In the genomic region with DNA sequence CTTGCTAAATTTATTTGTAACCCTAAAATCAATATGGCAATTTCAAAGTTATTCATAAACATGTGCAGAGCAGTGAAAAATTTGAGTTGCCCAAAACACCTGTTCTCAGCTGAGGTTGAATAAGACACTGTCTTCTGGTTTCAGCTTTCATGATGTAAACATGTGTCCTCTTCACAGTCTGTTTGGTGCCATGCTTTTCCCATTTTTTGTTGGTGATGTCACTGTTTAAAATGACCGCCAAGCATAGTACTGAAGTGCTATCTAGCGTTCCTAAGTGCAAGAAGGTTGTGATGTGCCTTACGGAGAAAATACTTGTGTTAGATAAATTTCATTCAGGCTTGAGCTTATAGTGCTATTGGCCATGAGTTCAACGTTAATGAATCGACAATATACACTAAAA, we compare ENCODE assay signal across 1 cellular context.
TF ChIP-seq lines count a peak whose summit lies in the region.

No MANE protein-coding gene starts in this region.

TF ChIP-seq in GM23338, 12 proteins besides CTCF, POLR2A, EP300 and RAD21:
- no peak for TF ChIP-seq REST (IDR thresholded peaks at IDR 0.05; ENCODE audit: unreplicated experiment)
- TF ChIP-seq JUNB (IDR thresholded peaks at IDR 0.05; ENCODE audit: unreplicated experiment): no peak
- TF ChIP-seq ZNF331 (CRISPR knock-in tag; IDR thresholded peaks at IDR 0.05; ENCODE audit: low read depth): no peak
- no peak for TF ChIP-seq POLR2AphosphoS5 (IDR thresholded peaks at IDR 0.05; ENCODE audit: low read depth)
- no peak for TF ChIP-seq EZH2 (IDR thresholded peaks at IDR 0.05; ENCODE audit: low read depth, unreplicated experiment)
- TF ChIP-seq ZNF114 (CRISPR knock-in tag; IDR thresholded peaks at IDR 0.05): no peak
- no peak for TF ChIP-seq NANOG (IDR thresholded peaks at IDR 0.05; ENCODE audit: borderline replicate concordance)
- no peak for TF ChIP-seq STAT1 (IDR thresholded peaks at IDR 0.05; ENCODE audit: unreplicated experiment)
- TF ChIP-seq CREB1 (CRISPR knock-in tag; IDR thresholded peaks at IDR 0.05; ENCODE audit: low read depth): no peak
- no peak for TF ChIP-seq ETS1 (IDR thresholded peaks at IDR 0.05)
- TF ChIP-seq EZH2phosphoT487 (IDR thresholded peaks at IDR 0.05; ENCODE audit: unreplicated experiment): no peak
- TF ChIP-seq, protein P1, sequence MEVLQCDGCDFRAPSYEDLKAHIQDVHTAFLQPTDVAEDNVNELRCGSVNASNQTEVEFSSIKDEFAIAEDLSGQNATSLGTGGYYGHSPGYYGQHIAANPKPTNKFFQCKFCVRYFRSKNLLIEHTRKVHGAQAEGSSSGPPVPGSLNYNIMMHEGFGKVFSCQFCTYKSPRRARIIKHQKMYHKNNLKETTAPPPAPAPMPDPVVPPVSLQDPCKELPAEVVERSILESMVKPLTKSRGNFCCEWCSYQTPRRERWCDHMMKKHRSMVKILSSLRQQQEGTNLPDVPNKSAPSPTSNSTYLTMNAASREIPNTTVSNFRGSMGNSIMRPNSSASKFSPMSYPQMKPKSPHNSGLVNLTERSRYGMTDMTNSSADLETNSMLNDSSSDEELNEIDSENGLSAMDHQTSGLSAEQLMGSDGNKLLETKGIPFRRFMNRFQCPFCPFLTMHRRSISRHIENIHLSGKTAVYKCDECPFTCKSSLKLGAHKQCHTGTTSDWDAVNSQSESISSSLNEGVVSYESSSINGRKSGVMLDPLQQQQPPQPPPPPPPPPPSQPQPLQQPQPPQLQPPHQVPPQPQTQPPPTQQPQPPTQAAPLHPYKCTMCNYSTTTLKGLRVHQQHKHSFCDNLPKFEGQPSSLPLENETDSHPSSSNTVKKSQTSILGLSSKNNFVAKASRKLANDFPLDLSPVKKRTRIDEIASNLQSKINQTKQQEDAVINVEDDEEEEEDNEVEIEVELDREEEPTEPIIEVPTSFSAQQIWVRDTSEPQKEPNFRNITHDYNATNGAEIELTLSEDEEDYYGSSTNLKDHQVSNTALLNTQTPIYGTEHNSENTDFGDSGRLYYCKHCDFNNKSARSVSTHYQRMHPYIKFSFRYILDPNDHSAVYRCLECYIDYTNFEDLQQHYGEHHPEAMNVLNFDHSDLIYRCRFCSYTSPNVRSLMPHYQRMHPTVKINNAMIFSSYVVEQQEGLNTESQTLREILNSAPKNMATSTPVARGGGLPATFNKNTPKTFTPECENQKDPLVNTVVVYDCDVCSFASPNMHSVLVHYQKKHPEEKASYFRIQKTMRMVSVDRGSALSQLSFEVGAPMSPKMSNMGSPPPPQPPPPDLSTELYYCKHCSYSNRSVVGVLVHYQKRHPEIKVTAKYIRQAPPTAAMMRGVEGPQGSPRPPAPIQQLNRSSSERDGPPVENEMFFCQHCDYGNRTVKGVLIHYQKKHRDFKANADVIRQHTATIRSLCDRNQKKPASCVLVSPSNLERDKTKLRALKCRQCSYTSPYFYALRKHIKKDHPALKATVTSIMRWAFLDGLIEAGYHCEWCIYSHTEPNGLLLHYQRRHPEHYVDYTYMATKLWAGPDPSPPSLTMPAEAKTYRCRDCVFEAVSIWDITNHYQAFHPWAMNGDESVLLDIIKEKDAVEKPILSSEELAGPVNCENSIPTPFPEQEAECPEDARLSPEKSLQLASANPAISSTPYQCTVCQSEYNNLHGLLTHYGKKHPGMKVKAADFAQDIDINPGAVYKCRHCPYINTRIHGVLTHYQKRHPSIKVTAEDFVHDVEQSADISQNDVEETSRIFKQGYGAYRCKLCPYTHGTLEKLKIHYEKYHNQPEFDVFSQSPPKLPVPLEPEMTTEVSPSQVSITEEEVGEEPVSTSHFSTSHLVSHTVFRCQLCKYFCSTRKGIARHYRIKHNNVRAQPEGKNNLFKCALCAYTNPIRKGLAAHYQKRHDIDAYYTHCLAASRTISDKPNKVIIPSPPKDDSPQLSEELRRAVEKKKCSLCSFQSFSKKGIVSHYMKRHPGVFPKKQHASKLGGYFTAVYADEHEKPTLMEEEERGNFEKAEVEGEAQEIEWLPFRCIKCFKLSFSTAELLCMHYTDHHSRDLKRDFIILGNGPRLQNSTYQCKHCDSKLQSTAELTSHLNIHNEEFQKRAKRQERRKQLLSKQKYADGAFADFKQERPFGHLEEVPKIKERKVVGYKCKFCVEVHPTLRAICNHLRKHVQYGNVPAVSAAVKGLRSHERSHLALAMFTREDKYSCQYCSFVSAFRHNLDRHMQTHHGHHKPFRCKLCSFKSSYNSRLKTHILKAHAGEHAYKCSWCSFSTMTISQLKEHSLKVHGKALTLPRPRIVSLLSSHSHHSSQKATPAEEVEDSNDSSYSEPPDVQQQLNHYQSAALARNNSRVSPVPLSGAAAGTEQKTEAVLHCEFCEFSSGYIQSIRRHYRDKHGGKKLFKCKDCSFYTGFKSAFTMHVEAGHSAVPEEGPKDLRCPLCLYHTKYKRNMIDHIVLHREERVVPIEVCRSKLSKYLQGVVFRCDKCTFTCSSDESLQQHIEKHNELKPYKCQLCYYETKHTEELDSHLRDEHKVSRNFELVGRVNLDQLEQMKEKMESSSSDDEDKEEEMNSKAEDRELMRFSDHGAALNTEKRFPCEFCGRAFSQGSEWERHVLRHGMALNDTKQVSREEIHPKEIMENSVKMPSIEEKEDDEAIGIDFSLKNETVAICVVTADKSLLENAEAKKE (CRISPR knock-in tag; IDR thresholded peaks at IDR 0.05): no peak
